ENCODE assay signal across 7 cellular contexts in the genomic region with DNA sequence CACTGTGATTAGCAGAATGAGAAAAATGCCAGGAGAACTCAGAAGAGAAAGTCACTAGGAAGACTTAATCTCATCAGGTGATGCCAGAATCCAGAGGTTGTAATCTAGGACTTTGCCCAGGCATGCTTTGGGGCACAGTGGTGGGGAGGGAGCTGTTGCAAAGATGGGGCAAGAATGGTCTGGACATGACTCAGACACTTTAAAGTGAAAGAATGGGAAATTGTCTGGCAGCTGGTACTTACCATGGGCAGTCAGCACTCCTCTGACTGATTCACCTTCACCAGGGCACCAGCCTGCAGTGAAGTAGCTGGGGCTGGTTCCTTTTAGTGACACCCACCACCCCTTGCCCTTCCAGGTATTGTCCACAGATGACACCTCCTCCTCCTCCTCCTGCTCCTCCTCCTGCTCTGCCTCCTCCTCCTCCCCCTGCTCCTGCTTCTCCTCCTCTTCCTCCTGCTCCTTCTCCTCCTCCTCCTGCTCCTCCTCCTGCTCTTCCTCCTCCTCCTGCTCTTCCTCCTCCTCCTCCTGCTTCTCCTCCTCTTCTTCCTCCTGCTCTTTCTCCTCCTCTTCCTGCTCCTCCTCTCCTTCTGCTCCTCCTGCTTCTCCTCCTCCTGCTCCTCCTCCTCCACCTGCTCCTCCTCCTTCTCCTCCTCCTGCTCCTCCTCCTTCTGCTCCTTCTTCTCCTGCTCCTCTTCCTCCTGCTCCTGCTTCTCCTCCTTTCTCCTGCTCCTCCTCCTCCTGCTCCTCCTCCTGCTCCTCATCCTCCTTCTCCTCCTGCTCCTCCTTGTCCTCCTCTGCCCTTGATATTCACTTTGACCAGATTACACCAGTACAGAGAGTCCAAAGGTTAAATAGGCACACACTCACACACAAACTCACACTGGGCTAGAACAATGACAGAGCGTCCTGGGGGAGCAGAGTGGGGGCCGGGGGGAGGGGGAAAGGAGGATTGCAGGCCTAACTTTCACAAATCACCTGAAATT. TPM values are rescaled to one million over a fixed set of nuclear protein-coding genes. Genes with fewer than 3 reads are reported as not detected.
A peak's percentile ranks its signal among the peaks of the same experiment; 100 is the strongest.
DNase-seq lines count a peak whose midpoint lies in the region; ATAC-seq, FAIRE-seq and TF ChIP-seq lines count a peak whose summit lies in the region.

TSS of gene CHD9NB (minus strand) at position 379 of the 983 bp plus-strand sequence. CDS start 8,739 bp downstream, outside the sequence.

- H3K4me1 ChIP-seq in right cardiac atrium (ENCODE audit: control insufficient read depth, insufficient read depth, low read length) = peaks cover 2% of the 10 kb centered on the region
- peaks cover 45% of the 10 kb centered on the region for H3K4me1 ChIP-seq in suprapubic skin

- H3K27me3 ChIP-seq in right cardiac atrium (ENCODE audit: control insufficient read depth, insufficient read depth) = no peaks in the 10 kb centered on the region
- no peaks in the 10 kb centered on the region for H3K27me3 ChIP-seq in suprapubic skin

- no peaks in the 10 kb centered on the region for H3K36me3 ChIP-seq in suprapubic skin

- no peaks in the 10 kb centered on the region for H3K9me3 ChIP-seq in right cardiac atrium (ENCODE audit: control insufficient read depth, low read length)
- no peaks in the 10 kb centered on the region for H3K9me3 ChIP-seq in suprapubic skin

- no peak for TF ChIP-seq EP300 in suprapubic skin (IDR thresholded peaks at IDR 0.05)

- intact Hi-C loops in right cardiac atrium (cut with DNase I) = loop anchor here in 3 of 4 donors (10.0 kb wide), 5 partner anchors 72 to 232 kb away; no protein-coding TSS in a partner anchor

- DNase-seq in HK-2 (ENCODE audit: unreplicated experiment) (peak; percentile 77), UCSD-AML1 (lab: John Stamatoyannopoulos, UW; ENCODE audit: unreplicated experiment) (peak; percentile 44), right cardiac atrium (peak in 2 of 3 donors; percentile 33 to 62), suprapubic skin (ENCODE audit: low spot score in 2 of 2) (no peak)

- no peak within 1 kb of the TSS for H3K27ac ChIP-seq in right cardiac atrium (ENCODE audit: low read length)
- peak within 1 kb of the TSS; percentile 68 for H3K27ac ChIP-seq in suprapubic skin

- no peak for TF ChIP-seq CTCF in suprapubic skin (IDR thresholded peaks at IDR 0.05)

- peak; percentile 92 for FAIRE-seq in G401.6 (lab: Jason Lieb, UNC)

- no peak for TF ChIP-seq POLR2A in suprapubic skin (IDR thresholded peaks at IDR 0.05)

- peak; percentile 8 to 30 for ATAC-seq in right cardiac atrium
- no peak for ATAC-seq in HG03439 (IDR thresholded peaks at IDR 0.05; ENCODE audit: unreplicated experiment)
- no peak for ATAC-seq in GM19455 (IDR thresholded peaks at IDR 0.05; ENCODE audit: unreplicated experiment)

- no peak within 1 kb of the TSS for H3K4me3 ChIP-seq in right cardiac atrium (ENCODE audit: low read length)
- no peak within 1 kb of the TSS for H3K4me3 ChIP-seq in suprapubic skin

- WGBS in right cardiac atrium = 62% methylated on average over 2 of the region's 2 CpGs
- WGBS in suprapubic skin = 52% methylated on average over 2 of the region's 2 CpGs

RNA-seq across cellular contexts. Expression of gene CHD9NB, which starts in this region (rescaled TPM):
- total RNA-seq in right cardiac atrium (under 1 TPM; 0.50 to 0.94 (median 0.77) TPM), suprapubic skin (10 to 100 TPM in 3 of 4 donors, 1 to 10 TPM in 1; 8.7 to 33.3 (median 17.0) TPM)
- 0.77 TPM for polyA plus RNA-seq in right cardiac atrium

Comparison
In these comparisons a context has a peak if more than half of its experiments do, and no peak if none do; other contexts are left out.
1. RNA of gene CHD9NB (total RNA-seq): 8.7 to 33.3 TPM in suprapubic skin; 0.50 to 0.94 TPM in right cardiac atrium; every median in the first group is over 4 times any median in the second.
2. Peak in DNase-seq and ATAC-seq in right cardiac atrium; RNA of the gene not detected or under 1 TPM.
3. DNase-seq: peak in HK-2 (single experiment) and UCSD-AML1 (single experiment); none in suprapubic skin (0 of 2).